13 cellular contexts compared by ENCODE assay signal in genomic region chr1:55694297-55694696, GRCh38.
DNase-seq lines count a peak whose midpoint lies in the region; ATAC-seq lines count a peak whose summit lies in the region.
"Had no signal": no experiment of that assay in that cellular context is flagged by ENCODE, and none has a peak within 500 bp of the region (broad histone marks: within the 10 kb centered on the region; RNA-seq: fewer than 3 reads in every experiment).

No MANE protein-coding gene starts in this region.

- WGBS in right cardiac atrium: 31% methylated on average over 2 of the region's 2 CpGs

- H3K27me3 ChIP-seq in right cardiac atrium (ENCODE audit: control insufficient read depth, insufficient read depth): no peaks in the 10 kb centered on the region
- H3K27me3 ChIP-seq: esophagus muscularis mucosa, tibial nerve had no signal

- ATAC-seq in right cardiac atrium: peak; percentile 26 to 40
- peak; percentile 65 for ATAC-seq in left lobe of liver
- ATAC-seq in HG02840 (IDR thresholded peaks at IDR 0.05; ENCODE audit: low FRiP score, unreplicated experiment): no peak
- ATAC-seq in HG02571 (IDR thresholded peaks at IDR 0.05; ENCODE audit: unreplicated experiment): no peak
- ATAC-seq: activated CD8-positive, alpha-beta T cell treated with anti-CD3 and anti-CD28 coated beads, Interleukin-2, amount 10 ng/mL, durations not matched to agents 7 days and 5 days had no signal

- peaks cover 2% of the 10 kb centered on the region for H3K4me1 ChIP-seq in right cardiac atrium (ENCODE audit: control insufficient read depth, insufficient read depth, low read length)

- no peak overlapping the region for H3K4me3 ChIP-seq in right cardiac atrium (ENCODE audit: low read length)
- H3K4me3 ChIP-seq: esophagus muscularis mucosa, tibial nerve had no signal

- DNase-seq in right cardiac atrium: no peak
- DNase-seq in cardiac septum (ENCODE audit: low spot score): no peak
- peak; percentile 86 for DNase-seq in amniotic epithelial cell (ENCODE audit: low read depth)
- no peak for DNase-seq in left lobe of liver (ENCODE audit: low spot score)
- DNase-seq in activated CD8-positive, alpha-beta memory T cell treated with anti-CD3 and anti-CD28 coated beads for 24 hours: no peak
- DNase-seq in NCI-H146 treated with DMSO at 0.1 percent for 48 hours (lab: John Stamatoyannopoulos, UW; ENCODE audit: unreplicated experiment): no peak
- DNase-seq: activated CD8-positive, alpha-beta T cell treated with anti-CD3 and anti-CD28 coated beads, Interleukin-2, amount 10 ng/mL, durations not matched to agents 7 days and 5 days; activated gamma-delta T cell; GOT3 had no signal

- no peaks in the 10 kb centered on the region for H3K9me3 ChIP-seq in right cardiac atrium (ENCODE audit: control insufficient read depth, low read length)
- H3K9me3 ChIP-seq: esophagus muscularis mucosa, tibial nerve had no signal

- H3K27ac ChIP-seq in right cardiac atrium (ENCODE audit: low read length): no peak overlapping the region
- H3K27ac ChIP-seq: esophagus muscularis mucosa, tibial nerve had no signal

- intact Hi-C loops in right cardiac atrium (cut with DNase I): no loop called here
- intact Hi-C loops in cardiac septum (cut with DNase I): no loop called here

Comparison
In these comparisons a context has a peak if more than half of its experiments do, and no peak if none do; other contexts are left out.
1. ATAC-seq: peak in right cardiac atrium (2 of 2) and left lobe of liver (single experiment); none in HG02840 (single experiment) and HG02571 (single experiment).